24 cellular contexts compared by ENCODE assay signal in the genomic region with DNA sequence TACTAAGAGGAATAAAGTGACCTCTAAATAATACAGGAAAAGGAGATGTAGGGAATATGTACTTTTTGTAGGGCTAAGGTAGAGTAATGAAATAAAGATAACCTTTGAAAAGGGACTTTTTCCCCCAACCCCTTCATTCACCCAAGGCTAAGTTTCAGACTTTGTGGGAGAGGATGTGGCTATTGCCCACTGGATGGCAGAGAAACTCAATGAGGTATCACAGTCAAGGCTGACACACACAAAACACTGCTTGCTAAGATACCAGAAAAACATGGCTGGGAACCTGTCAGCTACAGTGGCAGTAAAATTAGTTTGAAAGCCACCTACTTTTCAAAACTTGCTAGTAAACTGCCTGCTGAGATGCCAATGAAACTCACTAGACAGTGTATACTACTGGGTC.
DNase-seq lines count a peak whose midpoint lies in the region; ATAC-seq and TF ChIP-seq lines count a peak whose summit lies in the region.
"Had no signal": no experiment of that assay in that cellular context is flagged by ENCODE, and none has a peak within 500 bp of the region (broad histone marks: within the 10 kb centered on the region; RNA-seq: fewer than 3 reads in every experiment).

No MANE protein-coding gene starts in this region.

- H3K9me2 ChIP-seq in MM.1S (replicated peaks; ENCODE audit: insufficient read depth, low read length) (no peaks in the 10 kb centered on the region), hepatocyte (replicated peaks; ENCODE audit: insufficient read depth) (no peaks in the 10 kb centered on the region)
- H3K9me2 ChIP-seq: SK-N-SH had no signal

- H3K9me3 ChIP-seq in MM.1S (replicated peaks; ENCODE audit: insufficient read depth, low read length) = no peaks in the 10 kb centered on the region
- no peaks in the 10 kb centered on the region for H3K9me3 ChIP-seq in psoas muscle
- H3K9me3 ChIP-seq in hepatocyte (ENCODE audit: low read depth) = no peaks in the 10 kb centered on the region
- H3K9me3 ChIP-seq: SK-N-SH had no signal

- H3K27ac ChIP-seq in MM.1S (ENCODE audit: low read length) (peak overlapping the region; percentile 26; the same call in 1 of the 2 replicates), psoas muscle (no peak overlapping the region), hepatocyte (no peak overlapping the region)
- H3K27ac ChIP-seq: brain microvascular endothelial cell, epithelial cell of prostate, HL-60, skin epidermis, VCaP had no signal

- peaks cover 10% of the 10 kb centered on the region for H3K36me3 Mint-ChIP-seq in activated CD8-positive, alpha-beta memory T cell treated with anti-CD3 and anti-CD28 coated beads, Interleukin-2, amount 10 ng/mL, durations not matched to agents 7 days and 5 days
- H3K36me3 Mint-ChIP-seq in stimulated activated naive B cell treated with anti-CD40 and anti-IgM and Interleukin-4, amounts not matched to agents 10 μg/mL and 1 μg/mL and 100 μg/mL, for 72 hours = peaks cover 37 to 43% of the 10 kb centered on the region in 2 donors

- H3K36me3 ChIP-seq in MM.1S (replicated peaks; ENCODE audit: insufficient read depth, low read length) (no peaks in the 10 kb centered on the region), psoas muscle (ENCODE audit: insufficient read depth in 1 of 2, low read depth in 1 of 2) (peaks cover 3 to 55% of the 10 kb centered on the region in 2 donors), hepatocyte (replicated peaks; ENCODE audit: insufficient read depth, low read depth) (peaks cover 6% of the 10 kb centered on the region)

- CTCF ChIA-PET in activated CD8-positive, alpha-beta memory T cell treated with anti-CD3 and anti-CD28 coated beads, Interleukin-2, amount 10 ng/mL, durations not matched to agents 7 days and 5 days (lab: Charles Lee) = interaction anchor here (1.4 kb wide), 1 partner anchor 11 kb away, joined by 4 read pairs; no protein-coding TSS in a partner anchor

- no peak overlapping the region for H3K4me3 ChIP-seq in MM.1S (ENCODE audit: low read length)
- H3K4me3 ChIP-seq in psoas muscle = no peak overlapping the region
- no peak overlapping the region for H3K4me3 ChIP-seq in hepatocyte
- H3K4me3 ChIP-seq: skin epidermis had no signal

- no peaks in the 10 kb centered on the region for H3K27me3 Mint-ChIP-seq in activated CD8-positive, alpha-beta memory T cell treated with anti-CD3 and anti-CD28 coated beads, Interleukin-2, amount 10 ng/mL, durations not matched to agents 7 days and 5 days
- no peaks in the 10 kb centered on the region for H3K27me3 Mint-ChIP-seq in stimulated activated naive B cell treated with anti-CD40 and anti-IgM and Interleukin-4, amounts not matched to agents 10 μg/mL and 1 μg/mL and 100 μg/mL, for 72 hours
- H3K27me3 Mint-ChIP-seq: CD4-positive, alpha-beta memory T cell had no signal

- no peak overlapping the region for H3K4me3 Mint-ChIP-seq in activated CD8-positive, alpha-beta memory T cell treated with anti-CD3 and anti-CD28 coated beads, Interleukin-2, amount 10 ng/mL, durations not matched to agents 7 days and 5 days
- no peak overlapping the region for H3K4me3 Mint-ChIP-seq in stimulated activated naive B cell treated with anti-CD40 and anti-IgM and Interleukin-4, amounts not matched to agents 10 μg/mL and 1 μg/mL and 100 μg/mL, for 72 hours
- H3K4me3 Mint-ChIP-seq: CD4-positive, alpha-beta memory T cell had no signal

- H3K4me1 ChIP-seq in MM.1S (ENCODE audit: low read length) = peaks cover 10% of the 10 kb centered on the region
- no peaks in the 10 kb centered on the region for H3K4me1 ChIP-seq in psoas muscle
- H3K4me1 ChIP-seq in hepatocyte (ENCODE audit: insufficient read depth) = no peaks in the 10 kb centered on the region

- no peaks in the 10 kb centered on the region for H3K79me2 ChIP-seq in MM.1S (ENCODE audit: low read length)
- H3K79me2 ChIP-seq in hepatocyte = no peaks in the 10 kb centered on the region

- no peak overlapping the region for H3K4me2 ChIP-seq in MM.1S (ENCODE audit: low read depth, low read length)
- H3K4me2 ChIP-seq in hepatocyte = no peak overlapping the region
- H3K4me2 ChIP-seq: SK-N-SH had no signal

- no peak overlapping the region for H3K9ac ChIP-seq in MM.1S (ENCODE audit: low read length)
- H3K9ac ChIP-seq: SK-N-SH had no signal

- H3F3A ChIP-seq in MM.1S (ENCODE audit: insufficient read depth, low read length) = no peaks in the 10 kb centered on the region

- H4K20me1 ChIP-seq in MM.1S (ENCODE audit: insufficient read depth, low read length) = no peaks in the 10 kb centered on the region
- H4K20me1 ChIP-seq in hepatocyte (ENCODE audit: insufficient read depth, poor library complexity, severe bottlenecking) = no peaks in the 10 kb centered on the region

- H3K27me3 ChIP-seq in MM.1S (replicated peaks; ENCODE audit: insufficient read depth, low read length) = no peaks in the 10 kb centered on the region
- H3K27me3 ChIP-seq in psoas muscle (ENCODE audit: insufficient read depth in 3 of 3, low read length in 2 of 3) = no peaks in the 10 kb centered on the region
- no peaks in the 10 kb centered on the region for H3K27me3 ChIP-seq in hepatocyte
- H3K27me3 ChIP-seq: brain microvascular endothelial cell had no signal

- H2AFZ ChIP-seq in MM.1S (ENCODE audit: low read length) = no peak overlapping the region
- no peak overlapping the region for H2AFZ ChIP-seq in hepatocyte

- DNase-seq in activated CD8-positive, alpha-beta memory T cell treated with anti-CD3 and anti-CD28 coated beads, Interleukin-2, amount 10 ng/mL, durations not matched to agents 7 days and 5 days = peak; percentile 45
- DNase-seq in activated CD8-positive, alpha-beta memory T cell treated with anti-CD3 and anti-CD28 coated beads, Interleukin-2, amount 50 U/mL, for 48 hours = no peak
- DNase-seq in MM.1S (peak; percentile 59), psoas muscle (no peak), hepatocyte (ENCODE audit: low spot score) (no peak), NCI-H2227 treated with DMSO at 0.1 percent for 48 hours (lab: John Stamatoyannopoulos, UW) (no peak)
- no peak for DNase-seq in stimulated activated naive B cell treated with anti-CD40 and anti-IgM and Interleukin-4, amounts not matched to agents 10 μg/mL and 1 μg/mL and 100 μg/mL, for 72 hours
- DNase-seq: activated CD4-positive, alpha-beta T cell treated with anti-CD3 and anti-CD28 coated beads, Interleukin-2, amount 50 U/mL, for 1 hour; activated gamma-delta T cell; AML-193; brain microvascular endothelial cell; CD4-positive, alpha-beta memory T cell; DMS 273 treated with DMSO at 0.1 percent for 48 hours; effector CD4-positive, alpha-beta T cell; GDM1; NCI-H1048; NCI-H1694 treated with DMSO at 0.1 percent for 48 hours; SK-N-SH had no signal

- TF ChIP-seq CTCF in MM.1S (IDR thresholded peaks at IDR 0.05; ENCODE audit: low read length) (peak; percentile 25), psoas muscle (IDR thresholded peaks at IDR 0.05) (no peak), hepatocyte (IDR thresholded peaks at IDR 0.05; ENCODE audit: poor library complexity) (no peak)

- H3K9me3 Mint-ChIP-seq in activated CD8-positive, alpha-beta memory T cell treated with anti-CD3 and anti-CD28 coated beads, Interleukin-2, amount 10 ng/mL, durations not matched to agents 7 days and 5 days (ENCODE audit: low read depth) = peaks cover 3% of the 10 kb centered on the region
- no peaks in the 10 kb centered on the region for H3K9me3 Mint-ChIP-seq in stimulated activated naive B cell treated with anti-CD40 and anti-IgM and Interleukin-4, amounts not matched to agents 10 μg/mL and 1 μg/mL and 100 μg/mL, for 72 hours

- H3K4me1 Mint-ChIP-seq in activated CD8-positive, alpha-beta memory T cell treated with anti-CD3 and anti-CD28 coated beads, Interleukin-2, amount 10 ng/mL, durations not matched to agents 7 days and 5 days = peaks cover 17% of the 10 kb centered on the region
- no peaks in the 10 kb centered on the region for H3K4me1 Mint-ChIP-seq in stimulated activated naive B cell treated with anti-CD40 and anti-IgM and Interleukin-4, amounts not matched to agents 10 μg/mL and 1 μg/mL and 100 μg/mL, for 72 hours
- H3K4me1 Mint-ChIP-seq: CD4-positive, alpha-beta memory T cell had no signal

- H3K27ac Mint-ChIP-seq in activated CD8-positive, alpha-beta memory T cell treated with anti-CD3 and anti-CD28 coated beads, Interleukin-2, amount 10 ng/mL, durations not matched to agents 7 days and 5 days = no peak overlapping the region
- H3K27ac Mint-ChIP-seq in stimulated activated naive B cell treated with anti-CD40 and anti-IgM and Interleukin-4, amounts not matched to agents 10 μg/mL and 1 μg/mL and 100 μg/mL, for 72 hours = no peak overlapping the region

- peak; percentile 65 for ATAC-seq in activated CD8-positive, alpha-beta memory T cell treated with anti-CD3 and anti-CD28 coated beads, Interleukin-2, amount 10 ng/mL, durations not matched to agents 7 days and 5 days
- ATAC-seq in GM19463 (IDR thresholded peaks at IDR 0.05; ENCODE audit: unreplicated experiment) (peak; percentile 71), psoas muscle (no peak)
- peak; percentile 41 to 65 for ATAC-seq in stimulated activated naive B cell treated with anti-CD40 and anti-IgM and Interleukin-4, amounts not matched to agents 10 μg/mL and 1 μg/mL and 100 μg/mL, for 72 hours (replicated peaks)
- ATAC-seq: HepG2 had no signal

- intact Hi-C loops in psoas muscle (cut with DNase I) = no loop called here

Comparison
In these comparisons a context has a peak if more than half of its experiments do, and no peak if none do; other contexts are left out.
1. DNase-seq: peak in activated CD8-positive, alpha-beta memory T cell treated with anti-CD3 and anti-CD28 coated beads, Interleukin-2, amount 10 ng/mL, durations not matched to agents 7 days and 5 days (single experiment) and MM.1S (single experiment); none in activated CD8-positive, alpha-beta memory T cell treated with anti-CD3 and anti-CD28 coated beads, Interleukin-2, amount 50 U/mL, for 48 hours (single experiment), stimulated activated naive B cell treated with anti-CD40 and anti-IgM and Interleukin-4, amounts not matched to agents 10 μg/mL and 1 μg/mL and 100 μg/mL, for 72 hours (single experiment), psoas muscle (0 of 2), hepatocyte (single experiment) and NCI-H2227 treated with DMSO at 0.1 percent for 48 hours (single experiment).
2. ATAC-seq: peak in activated CD8-positive, alpha-beta memory T cell treated with anti-CD3 and anti-CD28 coated beads, Interleukin-2, amount 10 ng/mL, durations not matched to agents 7 days and 5 days (single experiment), GM19463 (single experiment) and stimulated activated naive B cell treated with anti-CD40 and anti-IgM and Interleukin-4, amounts not matched to agents 10 μg/mL and 1 μg/mL and 100 μg/mL, for 72 hours (2 of 2); none in psoas muscle (0 of 4).